In genomic region chr2:32010280-32010669, GRCh38 we compare ENCODE assay signal across 8 cellular contexts. TPM values are rescaled to one million over a fixed set of nuclear protein-coding genes. Genes with fewer than 3 reads are reported as not detected.
A peak's percentile ranks its signal among the peaks of the same experiment; 100 is the strongest.
DNase-seq lines count a peak whose midpoint lies in the region; ATAC-seq and TF ChIP-seq lines count a peak whose summit lies in the region.
"Not testable (repeated sequence)": the region's sequence is repeated elsewhere in the genome, so short reads cannot be mapped to it uniquely, and the experiment has no call there.

No MANE protein-coding gene starts in this region.

- not testable (repeated sequence) for H2AFZ ChIP-seq in fibroblast of lung (ENCODE audit: low read length)

- intact Hi-C loops in activated T-helper 1 cell treated with anti-CD3 and anti-CD28 coated beads, Interleukin-12 subunit alpha, Interleukin-12 subunit beta, Interleukin-2, Interleukin-4 antibody, amounts not matched to agents 30 ng/mL and 10 ng/mL and 1 ng/mL, durations not matched to agents 14 hours and 24 hours and 36 hours (cut with micrococcal nuclease) = loop anchor here (10.0 kb wide), 1 partner anchor 125 kb away; no protein-coding TSS in a partner anchor
- intact Hi-C loops in natural killer cell (cut with micrococcal nuclease) = not testable (repeated sequence)

- H3K27me3 Mint-ChIP-seq in activated T-helper 1 cell treated with anti-CD3 and anti-CD28 coated beads, Interleukin-12 subunit alpha, Interleukin-12 subunit beta, Interleukin-2, Interleukin-4 antibody, amounts not matched to agents 30 ng/mL and 10 ng/mL and 1 ng/mL, durations not matched to agents 14 hours and 24 hours and 36 hours (ENCODE audit: insufficient read depth); natural killer cell (ENCODE audit: low read depth in 2 of 2): not testable (repeated sequence)

- not testable (repeated sequence) for H3K36me3 ChIP-seq in SJSA1; fibroblast of lung (ENCODE audit: control insufficient read depth, insufficient read depth, low read length)

- not testable (repeated sequence) for H3K27ac ChIP-seq in SJSA1; fibroblast of lung (ENCODE audit: insufficient read depth, low read length)

- H3K27me3 ChIP-seq in SJSA1 (replicated peaks); fibroblast of lung (ENCODE audit: control insufficient read depth, insufficient read depth, low read length): not testable (repeated sequence)

- H3K9ac ChIP-seq in fibroblast of lung (ENCODE audit: insufficient read depth, low read length) = peak overlapping the region; percentile 42

- TF ChIP-seq CTCF in fibroblast of lung (conservative IDR thresholded peaks at IDR 0.05 in 1 of 2, IDR thresholded peaks at IDR 0.05 in 1 of 2; ENCODE audit: low read depth in 1 of 2, low read length in 2 of 2); natural killer cell (IDR thresholded peaks at IDR 0.05): not testable (repeated sequence)

- not testable (repeated sequence) for H4K20me1 ChIP-seq in fibroblast of lung (ENCODE audit: control insufficient read depth, extremely low read depth, insufficient read depth, low read length)

- H3K4me1 ChIP-seq in SJSA1 (replicated peaks) = peaks cover 18% of the 10 kb centered on the region
- H3K4me1 ChIP-seq in fibroblast of lung (ENCODE audit: control insufficient read depth, extremely low read depth, insufficient read depth, low read length) = not testable (repeated sequence)

- peaks cover 47% of the 10 kb centered on the region for H3K4me1 Mint-ChIP-seq in activated T-helper 1 cell treated with anti-CD3 and anti-CD28 coated beads, Interleukin-12 subunit alpha, Interleukin-12 subunit beta, Interleukin-2, Interleukin-4 antibody, amounts not matched to agents 30 ng/mL and 10 ng/mL and 1 ng/mL, durations not matched to agents 14 hours and 24 hours and 36 hours (ENCODE audit: low read depth)
- peaks cover 40 to 48% of the 10 kb centered on the region in 2 donors for H3K4me1 Mint-ChIP-seq in natural killer cell

- DNase-seq in DMS 273 (lab: John Stamatoyannopoulos, UW; ENCODE audit: unreplicated experiment) (peak; percentile 68), HT-29 (ENCODE audit: low spot score) (peak; percentile 41), SJSA1 (ENCODE audit: low read depth in 1 of 2, low spot score in 2 of 2) (peak in 1 of 2 experiments; percentile 70), fibroblast of lung (ENCODE audit: low read depth in 2 of 2) (peak; percentile 57 to 61), natural killer cell (peak; percentile 57)
- peak; percentile 66 for DNase-seq in activated T-helper 1 cell treated with anti-CD3 and anti-CD28 coated beads, Interleukin-12 subunit alpha, Interleukin-12 subunit beta, Interleukin-2, Interleukin-4 antibody, amounts not matched to agents 30 ng/mL and 10 ng/mL and 1 ng/mL, durations not matched to agents 14 hours and 24 hours and 36 hours (ENCODE audit: low spot score)
- DNase-seq in stimulated activated CD8-positive, alpha-beta memory T cell treated with anti-CD3 and anti-CD28 coated beads, Interleukin-4, amount 100 ng/mL, for 24 hours (ENCODE audit: low read depth) = peak; percentile 54

- not testable (repeated sequence) for H3K4me2 ChIP-seq in fibroblast of lung (ENCODE audit: extremely low read depth, insufficient read depth, low read length)

- H3K27ac Mint-ChIP-seq in activated T-helper 1 cell treated with anti-CD3 and anti-CD28 coated beads, Interleukin-12 subunit alpha, Interleukin-12 subunit beta, Interleukin-2, Interleukin-4 antibody, amounts not matched to agents 30 ng/mL and 10 ng/mL and 1 ng/mL, durations not matched to agents 14 hours and 24 hours and 36 hours = not testable (repeated sequence)
- H3K27ac Mint-ChIP-seq in natural killer cell = peak overlapping the region in 1 of 2 donors; percentile 93

- ATAC-seq in GM21717 (IDR thresholded peaks at IDR 0.05; ENCODE audit: unreplicated experiment) (peak; percentile 61), natural killer cell (peak; percentile 60 to 82 (median 71))

- H3K9me3 Mint-ChIP-seq in activated T-helper 1 cell treated with anti-CD3 and anti-CD28 coated beads, Interleukin-12 subunit alpha, Interleukin-12 subunit beta, Interleukin-2, Interleukin-4 antibody, amounts not matched to agents 30 ng/mL and 10 ng/mL and 1 ng/mL, durations not matched to agents 14 hours and 24 hours and 36 hours; natural killer cell: not testable (repeated sequence)

- H3K9me3 ChIP-seq in SJSA1 (replicated peaks); fibroblast of lung (ENCODE audit: control insufficient read depth, insufficient read depth, low read depth, low read length): not testable (repeated sequence)

- peaks cover 21% of the 10 kb centered on the region for H3K36me3 Mint-ChIP-seq in activated T-helper 1 cell treated with anti-CD3 and anti-CD28 coated beads, Interleukin-12 subunit alpha, Interleukin-12 subunit beta, Interleukin-2, Interleukin-4 antibody, amounts not matched to agents 30 ng/mL and 10 ng/mL and 1 ng/mL, durations not matched to agents 14 hours and 24 hours and 36 hours (ENCODE audit: low read depth)
- H3K36me3 Mint-ChIP-seq in natural killer cell = not testable (repeated sequence)

- H3K79me2 ChIP-seq in fibroblast of lung (ENCODE audit: control insufficient read depth, insufficient read depth, low read length) = peaks cover 45% of the 10 kb centered on the region

- not testable (repeated sequence) for H3K4me3 Mint-ChIP-seq in activated T-helper 1 cell treated with anti-CD3 and anti-CD28 coated beads, Interleukin-12 subunit alpha, Interleukin-12 subunit beta, Interleukin-2, Interleukin-4 antibody, amounts not matched to agents 30 ng/mL and 10 ng/mL and 1 ng/mL, durations not matched to agents 14 hours and 24 hours and 36 hours
- peak overlapping the region; percentile 65 for H3K4me3 Mint-ChIP-seq in natural killer cell

- H3K4me3 ChIP-seq in SJSA1 = peak overlapping the region; percentile 92
- H3K4me3 ChIP-seq in fibroblast of lung (replicated peaks in 1 of 4; ENCODE audit: control extremely low read depth in 1 of 4, insufficient read depth in 1 of 4, low read depth in 3 of 4, low read length in 4 of 4) = peak overlapping the region in 2 of 4 experiments; percentile 10 to 46

RNA-seq across cellular contexts. Expression of gene MEMO1, which starts 0.5 kb away (rescaled TPM):
- 32.6 and 42.2 TPM in 2 replicates for total RNA-seq in HT-29 (2014; rRNA removed; shearing (Covaris generic))
- 50.2 and 54.6 TPM in 2 replicates for total RNA-seq in SJSA1 (2014; rRNA removed; shearing (Covaris generic))
- total RNA-seq in activated T-helper 1 cell treated with anti-CD3 and anti-CD28 coated beads, Interleukin-12 subunit alpha, Interleukin-12 subunit beta, Interleukin-2, Interleukin-4 antibody, amounts not matched to agents 30 ng/mL and 10 ng/mL and 1 ng/mL, durations not matched to agents 14 hours and 24 hours and 36 hours = 66.6 and 71.3 TPM in 2 replicates
- total RNA-seq in fibroblast of lung (26.7 and 34.0 TPM in 2 replicates), natural killer cell (10 to 100 TPM; 48.6 to 51.9 (median 51.7) TPM)
- 64.2 and 76.1 TPM in 2 replicates for polyA plus RNA-seq in fibroblast of lung
- 42.3 and 49.7 TPM in 2 replicates for polyA plus RNA-seq in fibroblast of lung (2012)
- 12.3 and 21.6 TPM in 2 replicates for polyA minus RNA-seq in fibroblast of lung (ENCODE audit: low replicate concordance)

RNA-seq across cellular contexts. Expression of gene DPY30, which starts 29.3 kb away (rescaled TPM):
- total RNA-seq in HT-29 (2014; rRNA removed; shearing (Covaris generic)) = 61.4 and 63.7 TPM in 2 replicates
- 99.9 and 116 TPM in 2 replicates for total RNA-seq in SJSA1 (2014; rRNA removed; shearing (Covaris generic))
- 64.6 and 72.5 TPM in 2 replicates for total RNA-seq in activated T-helper 1 cell treated with anti-CD3 and anti-CD28 coated beads, Interleukin-12 subunit alpha, Interleukin-12 subunit beta, Interleukin-2, Interleukin-4 antibody, amounts not matched to agents 30 ng/mL and 10 ng/mL and 1 ng/mL, durations not matched to agents 14 hours and 24 hours and 36 hours
- total RNA-seq in fibroblast of lung (50.5 and 69.9 TPM in 2 replicates), natural killer cell (10 to 100 TPM; 24.3 to 36.6 (median 25.7) TPM)
- polyA plus RNA-seq in fibroblast of lung = 122 and 126 TPM in 2 replicates
- 96.4 and 96.8 TPM in 2 replicates for polyA plus RNA-seq in fibroblast of lung (2012)
- 4.5 and 13.0 TPM in 2 replicates for polyA minus RNA-seq in fibroblast of lung (ENCODE audit: low replicate concordance)

RNA-seq across cellular contexts. Expression of gene SPAST, which starts 53.1 kb away (rescaled TPM):
- 10.8 and 11.4 TPM in 2 replicates for total RNA-seq in HT-29 (2014; rRNA removed; shearing (Covaris generic))
- total RNA-seq in SJSA1 (2014; rRNA removed; shearing (Covaris generic)) = 16.7 and 19.1 TPM in 2 replicates
- 18.9 and 21.0 TPM in 2 replicates for total RNA-seq in activated T-helper 1 cell treated with anti-CD3 and anti-CD28 coated beads, Interleukin-12 subunit alpha, Interleukin-12 subunit beta, Interleukin-2, Interleukin-4 antibody, amounts not matched to agents 30 ng/mL and 10 ng/mL and 1 ng/mL, durations not matched to agents 14 hours and 24 hours and 36 hours
- 22.6 and 30.8 TPM in 2 replicates for total RNA-seq in fibroblast of lung
- 10.9 and 12.7 TPM in 2 replicates for polyA plus RNA-seq in fibroblast of lung
- polyA plus RNA-seq in fibroblast of lung (2012) = 6.0 and 8.0 TPM in 2 replicates
- 2.6 and 5.3 TPM in 2 replicates for polyA minus RNA-seq in fibroblast of lung (ENCODE audit: low replicate concordance)
- total RNA-seq in natural killer cell = 10 to 100 TPM; 16.8 to 27.5 (median 22.5) TPM
